Comparison of ENCODE assay signal across 1 cellular context in genomic region chr1:12443151-12443550, GRCh38.
TF ChIP-seq lines count a peak whose summit lies in the region.

No MANE protein-coding gene starts in this region.

TF ChIP-seq in K562, 482 proteins besides CTCF, POLR2A, EP300 and RAD21 (continued from another document):
- TF ChIP-seq SFPQ (IDR thresholded peaks at IDR 0.05; ENCODE audit: low read depth, low read length) (no peak), ARID4B (CRISPR knock-in tag; IDR thresholded peaks at IDR 0.05) (no peak), GATAD2B (IDR thresholded peaks at IDR 0.05; ENCODE audit: borderline replicate concordance) (0 out of 2 replicates have a peak, but pooled peaks have one; percentile 30), ZNF551 (CRISPR knock-in tag; IDR thresholded peaks at IDR 0.05) (no peak), HDAC3 (IDR thresholded peaks at IDR 0.05; ENCODE audit: borderline replicate concordance, partially characterized antibody) (no peak), KDM1A (IDR thresholded peaks at IDR 0.05) (peak; percentile 20 to 47; a peak in 2 of 4 replicates), POLR2AphosphoS2 (IDR thresholded peaks at IDR 0.05; ENCODE audit: low read length) (no peak), NFIX (CRISPR knock-in tag; IDR thresholded peaks at IDR 0.05; ENCODE audit: low read depth) (no peak), RBM25 (IDR thresholded peaks at IDR 0.05; ENCODE audit: low read depth, low read length, severe bottlenecking) (peak; percentile 69), SAP30 (IDR thresholded peaks at IDR 0.05; ENCODE audit: borderline replicate concordance, insufficient read depth, low read depth, low read length, poor library complexity, severe bottlenecking) (no peak), XRCC3 (IDR thresholded peaks at IDR 0.05) (0 out of 2 replicates have a peak, but pooled peaks have one; percentile 28), ZNF146 (CRISPR knock-in tag; IDR thresholded peaks at IDR 0.05; ENCODE audit: unreplicated experiment) (peak; percentile 97), ZNF592 (IDR thresholded peaks at IDR 0.05) (peak; percentile 43; the same call in 1 of the 2 replicates), CREB3 (tag; conservative IDR thresholded peaks at IDR 0.05; ENCODE audit: low read depth) (no peak), ZBED1 (IDR thresholded peaks at IDR 0.05) (no peak), RFX7 (CRISPR knock-in tag; IDR thresholded peaks at IDR 0.05) (no peak), CBFA2T2 (conservative IDR thresholded peaks at IDR 0.05) (no peak), SRSF7 (optimal IDR thresholded peaks at IDR 0.05; ENCODE audit: low read depth, low read length) (no peak), PHF20 (IDR thresholded peaks at IDR 0.05; ENCODE audit: partially characterized antibody) (peak; percentile 34), ZNF398 (CRISPR knock-in tag; IDR thresholded peaks at IDR 0.05) (no peak), ZNF583 (CRISPR knock-in tag; IDR thresholded peaks at IDR 0.05) (no peak), MIER1 (IDR thresholded peaks at IDR 0.05; ENCODE audit: low read depth) (no peak)
